8 cellular contexts compared by ENCODE assay signal in the genomic region with DNA sequence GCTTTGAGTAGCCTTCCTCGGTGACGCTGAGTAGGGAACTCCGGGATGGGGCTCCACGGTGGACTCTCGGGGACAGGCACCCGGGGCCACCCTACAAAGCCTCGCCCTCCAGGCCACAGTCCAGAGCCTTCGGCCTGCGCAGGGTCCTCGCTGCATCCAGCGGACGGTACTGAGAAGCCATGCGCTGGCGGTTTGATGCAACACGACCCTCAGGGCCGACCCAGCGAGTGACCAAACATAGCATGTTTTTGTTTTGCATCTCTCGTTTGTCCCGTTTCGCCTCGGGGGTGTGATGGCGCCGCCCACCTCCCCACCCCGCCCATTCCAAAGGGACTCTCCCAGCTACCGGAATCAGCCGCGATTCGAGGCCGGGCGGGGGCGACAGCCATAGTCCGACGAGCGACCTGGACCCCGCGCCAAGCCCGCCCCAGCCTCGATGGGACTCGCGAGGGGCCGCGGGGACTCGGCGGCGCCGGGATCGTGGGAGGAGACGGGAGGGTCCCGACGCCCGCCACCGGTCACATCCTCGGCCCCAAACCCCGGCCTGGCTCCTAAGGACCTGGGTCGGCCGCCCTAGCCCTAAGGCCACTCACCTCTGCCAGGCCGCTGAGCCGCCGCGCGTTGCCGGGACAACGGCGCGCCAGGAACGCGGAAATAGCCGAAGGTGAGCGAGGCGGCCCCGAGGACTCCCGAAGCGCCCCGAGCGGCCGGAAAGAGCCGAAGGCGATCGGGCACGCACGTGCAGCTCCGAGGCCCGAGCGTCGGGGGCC. TPM values are rescaled to one million over a fixed set of nuclear protein-coding genes. Genes with fewer than 3 reads are reported as not detected.
DNase-seq lines count a peak whose midpoint lies in the region; ATAC-seq, FAIRE-seq and TF ChIP-seq lines count a peak whose summit lies in the region.

No MANE protein-coding gene starts in this region.

- peak overlapping the region; percentile 52 for H2AFZ ChIP-seq in neuron (ENCODE audit: low read depth, low read length)

- H3K36me3 Mint-ChIP-seq in activated naive CD4-positive, alpha-beta T cell treated with anti-CD3 and anti-CD28 coated beads for 36 hours (ENCODE audit: low read depth): peaks cover 3% of the 10 kb centered on the region

- peak; percentile 88 for DNase-seq in COR-L47 (lab: John Stamatoyannopoulos, UW)
- peak; percentile 87 for DNase-seq in MG63
- peak; percentile 22 for DNase-seq in SK-N-MC (ENCODE audit: low read depth, low spot score)
- DNase-seq in activated naive CD4-positive, alpha-beta T cell treated with anti-CD3 and anti-CD28 coated beads for 36 hours: peak; percentile 90
- DNase-seq in frontal cortex (ENCODE audit: low spot score in 2 of 2): peak; percentile 91 to 93
- DNase-seq in stomach: peak; percentile 93

- CTCF ChIA-PET in activated naive CD4-positive, alpha-beta T cell treated with anti-CD3 and anti-CD28 coated beads for 36 hours (lab: Charles Lee): interaction anchor here (0.8 kb wide), 1 partner anchor 17 kb away, joined by 3 read pairs; no protein-coding TSS in a partner anchor

- peak overlapping the region; percentile 80 for H3K4me3 ChIP-seq in MG63
- peak overlapping the region; percentile 93 for H3K4me3 ChIP-seq in SK-N-MC
- peak overlapping the region; percentile 68 for H3K4me3 ChIP-seq in neuron (ENCODE audit: low read length)
- peak overlapping the region; percentile 70 to 100 (median 98) for H3K4me3 ChIP-seq in stomach

- no peak for TF ChIP-seq CTCF in stomach (IDR thresholded peaks at IDR 0.05)

- peak overlapping the region; percentile 96 for H3K4me3 Mint-ChIP-seq in activated naive CD4-positive, alpha-beta T cell treated with anti-CD3 and anti-CD28 coated beads for 36 hours

- H3K36me3 ChIP-seq in MG63: peaks cover 16% of the 10 kb centered on the region
- H3K36me3 ChIP-seq in SK-N-MC (ENCODE audit: insufficient read depth, low read length): peaks cover 5% of the 10 kb centered on the region; the same call in 1 of the 2 replicates
- H3K36me3 ChIP-seq in neuron (ENCODE audit: insufficient read depth, low read length): peaks cover 20% of the 10 kb centered on the region
- peaks cover 5 to 21% (median 19%) of the 10 kb centered on the region in 4 donors for H3K36me3 ChIP-seq in stomach

- intact Hi-C loops in activated naive CD4-positive, alpha-beta T cell treated with anti-CD3 and anti-CD28 coated beads for 36 hours (cut with micrococcal nuclease): loop anchor here (1.0 to 10.0 kb wide), 3 partner anchors 115 to 332 kb away; a partner anchor contains a TSS
- intact Hi-C loops in stomach (cut with DNase I; ENCODE audit: low total_unique reads): no loop called here

- H3K27ac Mint-ChIP-seq in activated naive CD4-positive, alpha-beta T cell treated with anti-CD3 and anti-CD28 coated beads for 36 hours: no peak overlapping the region

- no peak overlapping the region for H3K27ac ChIP-seq in SK-N-MC
- H3K27ac ChIP-seq in stomach: peak overlapping the region; percentile 74 to 93 (median 85)

- H3K9me3 ChIP-seq in MG63 (no peaks in the 10 kb centered on the region), SK-N-MC (ENCODE audit: low read depth, low read length) (no peaks in the 10 kb centered on the region), neuron (ENCODE audit: low read length) (no peaks in the 10 kb centered on the region), stomach (no peaks in the 10 kb centered on the region)

- H3K9ac ChIP-seq in SK-N-MC (ENCODE audit: insufficient read length): peak overlapping the region; percentile 88

- TF ChIP-seq POLR2A in stomach (IDR thresholded peaks at IDR 0.05): no peak

- ATAC-seq in GM21619 (IDR thresholded peaks at IDR 0.05; ENCODE audit: unreplicated experiment): peak; percentile 40

- H3K4me1 ChIP-seq in neuron (ENCODE audit: insufficient read depth, low read length): peaks cover 22% of the 10 kb centered on the region
- peaks cover 34 to 51% (median 47%) of the 10 kb centered on the region in 4 donors for H3K4me1 ChIP-seq in stomach

- FAIRE-seq in frontal cortex (lab: Jason Lieb, UNC): no peak

- TF ChIP-seq EP300 in stomach (IDR thresholded peaks at IDR 0.05): no peak

- H3K9me3 Mint-ChIP-seq in activated naive CD4-positive, alpha-beta T cell treated with anti-CD3 and anti-CD28 coated beads for 36 hours: no peaks in the 10 kb centered on the region

- no peaks in the 10 kb centered on the region for H3K27me3 Mint-ChIP-seq in activated naive CD4-positive, alpha-beta T cell treated with anti-CD3 and anti-CD28 coated beads for 36 hours (ENCODE audit: low read depth)

- WGBS in stomach, 5 donors: 0 to 3% (median 1%) methylated on average over 24 to 85 of the region's 85 CpGs

- H3K4me1 Mint-ChIP-seq in activated naive CD4-positive, alpha-beta T cell treated with anti-CD3 and anti-CD28 coated beads for 36 hours (ENCODE audit: low read depth): peaks cover 26% of the 10 kb centered on the region

- no peaks in the 10 kb centered on the region for H3K27me3 ChIP-seq in MG63
- H3K27me3 ChIP-seq in neuron (ENCODE audit: insufficient read depth, low read length): no peaks in the 10 kb centered on the region
- H3K27me3 ChIP-seq in stomach: no peaks in the 10 kb centered on the region

RNA-seq across cellular contexts. Expression of a gene that starts 1.6 kb away (rescaled TPM):
- total RNA-seq in MG63 (2014; rRNA removed; shearing (Covaris generic); ENCODE audit: low replicate concordance): 25.7 and 27.8 TPM in 2 replicates
- total RNA-seq in activated naive CD4-positive, alpha-beta T cell treated with anti-CD3 and anti-CD28 coated beads for 36 hours: 10 to 100 TPM; 10.6 to 14.3 TPM
- total RNA-seq in frontal cortex (41.2 TPM), stomach (10 to 100 TPM in 3 of 5 donors, 1 to 10 TPM in 2; 4.7 to 19.7 (median 17.4) TPM)
- polyA plus RNA-seq in stomach: 1 to 10 TPM; 5.8 to 8.5 (median 8.0) TPM

RNA-seq across cellular contexts. Expression of a gene that starts 1.9 kb away (rescaled TPM):
- 3.7 and 3.8 TPM in 2 replicates for total RNA-seq in MG63 (2014; rRNA removed; shearing (Covaris generic); ENCODE audit: low replicate concordance)
- 10 to 100 TPM; 11.3 to 15.7 TPM for total RNA-seq in activated naive CD4-positive, alpha-beta T cell treated with anti-CD3 and anti-CD28 coated beads for 36 hours
- total RNA-seq in frontal cortex: 8.2 TPM
- 10 to 100 TPM in 4 of 5 donors, 1 to 10 TPM in 1; 9.9 to 28.1 (median 14.6) TPM for total RNA-seq in stomach
- 1 to 10 TPM; 3.4 to 4.6 (median 4.6) TPM for polyA plus RNA-seq in stomach

Comparison
In these comparisons a context has a peak if more than half of its experiments do, and no peak if none do; other contexts are left out.
1. DNase-seq: peak in every context shown above with its lines; median percentile 93 in stomach; 92 in frontal cortex; 90 in activated naive CD4-positive, alpha-beta T cell treated with anti-CD3 and anti-CD28 coated beads for 36 hours; 88 in COR-L47; 87 in MG63; 22 in SK-N-MC.